Comparison of ENCODE assay signal across 10 cellular contexts in genomic region chr12:53182836-53183235, GRCh38. TPM values are rescaled to one million over a fixed set of nuclear protein-coding genes. Genes with fewer than 3 reads are reported as not detected.
DNase-seq lines count a peak whose midpoint lies in the region; ATAC-seq, FAIRE-seq and TF ChIP-seq lines count a peak whose summit lies in the region.
"Had no signal": no experiment of that assay in that cellular context is flagged by ENCODE, and none has a peak within 500 bp of the region (broad histone marks: within the 10 kb centered on the region; RNA-seq: fewer than 3 reads in every experiment).

No MANE protein-coding gene starts in this region.

- H3K36me3 ChIP-seq in HEK293 (ENCODE audit: control insufficient read depth in 2 of 2, insufficient read depth in 1 of 2, low read length in 2 of 2) = peaks cover 23 to 64% of the 10 kb centered on the region in 2 experiments
- H3K36me3 ChIP-seq in PC-9 (ENCODE audit: low read depth) = peaks cover 53% of the 10 kb centered on the region
- H3K36me3 ChIP-seq in endocrine pancreas (ENCODE audit: control insufficient read depth, insufficient read depth, low read length) = peaks cover 5% of the 10 kb centered on the region
- H3K36me3 ChIP-seq in psoas muscle (ENCODE audit: insufficient read depth in 1 of 2, low read depth in 1 of 2) = peaks cover 7 to 62% of the 10 kb centered on the region in 2 donors
- H3K36me3 ChIP-seq in spleen = peaks cover 0 to 63% (median 54%) of the 10 kb centered on the region in 6 donors

- H3K79me2 ChIP-seq in PC-9 (ENCODE audit: low read depth) = peaks cover 37% of the 10 kb centered on the region

- DNase-seq in PC-9 = no peak
- no peak for DNase-seq in psoas muscle
- no peak for DNase-seq in H54 (ENCODE audit: insufficient read length, low spot score)
- no peak for DNase-seq in spleen
- DNase-seq: activated gamma-delta T cell treated with Interleukin-2 at 50 U/mL for 16 hours; stimulated activated CD4-positive, alpha-beta T cell treated with anti-CD3 and anti-CD28 coated beads, Interleukin-4, amount 100 ng/mL, for 4 hours had no signal

- POLR2A ChIA-PET in HEK293 (lab: Yijun Ruan, JAX) (no interaction called here), PC-9 (lab: Charles Lee; ENCODE audit: unreplicated experiment) (interaction anchor here (0.6 to 0.7 kb wide), 2 partner anchors 12 to 138 kb away, joined by 6 to 9 read pairs; no protein-coding TSS in a partner anchor)

- H3K9me3 ChIP-seq in HEK293 (ENCODE audit: control insufficient read depth, insufficient read depth, low read depth, low read length) (no peaks in the 10 kb centered on the region), PC-9 (ENCODE audit: insufficient read depth, low read depth) (no peaks in the 10 kb centered on the region), endocrine pancreas (ENCODE audit: control insufficient read depth, low read length) (no peaks in the 10 kb centered on the region), psoas muscle (no peaks in the 10 kb centered on the region), spleen (no peaks in the 10 kb centered on the region)

- peaks cover 37% of the 10 kb centered on the region for H3F3A ChIP-seq in PC-9 (ENCODE audit: insufficient read depth, low read depth)

- intact Hi-C loops in PC-9 (cut with micrococcal nuclease; ENCODE audit: unreplicated experiment) (no loop called here), psoas muscle (cut with DNase I) (no loop called here), spleen (cut with DNase I; ENCODE audit: low total_unique reads) (no loop called here)

- H3K27ac ChIP-seq in HEK293 (ENCODE audit: extremely low read depth, low read depth, low read length) = no peak overlapping the region
- no peak overlapping the region for H3K27ac ChIP-seq in PC-9
- H3K27ac ChIP-seq in psoas muscle = no peak overlapping the region
- peak overlapping the region in 3 of 8 donors; percentile 21 to 96 (median 95) for H3K27ac ChIP-seq in spleen

- H2AFZ ChIP-seq in PC-9 = no peak overlapping the region

- TF ChIP-seq CTCF in HEK293 (tag by site-specific recombination; IDR thresholded peaks at IDR 0.05) = no peak
- no peak for TF ChIP-seq CTCF in PC-9 (conservative IDR thresholded peaks at IDR 0.05)
- TF ChIP-seq CTCF in psoas muscle (IDR thresholded peaks at IDR 0.05) = no peak
- no peak for TF ChIP-seq CTCF in spleen (IDR thresholded peaks at IDR 0.05 in 8 of 11, conservative IDR thresholded peaks at IDR 0.05 in 3 of 11)

- H3K9ac ChIP-seq in endocrine pancreas (ENCODE audit: control insufficient read depth, insufficient read depth, low read length) = peak overlapping the region; percentile 51

- no TSS peak for BruUV-seq in PC-9 (replicated peaks; lab: Mats Ljungman, UMichigan)

- ATAC-seq in psoas muscle (no peak), GM21367 (IDR thresholded peaks at IDR 0.05; ENCODE audit: unreplicated experiment) (no peak)

- H3K27me3 ChIP-seq in PC-9 (ENCODE audit: insufficient read depth, low read depth) (no peaks in the 10 kb centered on the region), endocrine pancreas (ENCODE audit: control insufficient read depth, insufficient read depth, low read length) (no peaks in the 10 kb centered on the region), psoas muscle (ENCODE audit: insufficient read depth in 3 of 3, low read length in 2 of 3) (no peaks in the 10 kb centered on the region), spleen (replicated peaks in 1 of 7) (no peaks in the 10 kb centered on the region)

- peak overlapping the region; percentile 96; the same call in 1 of the 2 replicates for H3K4me2 ChIP-seq in PC-9

- no peak for FAIRE-seq in H54 (lab: Jason Lieb, UNC)

- TF ChIP-seq POLR2A in H54 (IDR thresholded peaks at IDR 0.05; ENCODE audit: low read depth, low read length) (no peak), spleen (IDR thresholded peaks at IDR 0.05) (no peak)

- H4K20me1 ChIP-seq in PC-9 (ENCODE audit: insufficient read depth) = peaks cover 21% of the 10 kb centered on the region

- H3K4me3 ChIP-seq in HEK293 (ENCODE audit: low read depth, low read length) (no peak overlapping the region), PC-9 (no peak overlapping the region), endocrine pancreas (ENCODE audit: control insufficient read depth, insufficient read depth, low read length) (no peak overlapping the region), psoas muscle (peak overlapping the region; percentile 77), spleen (peak overlapping the region in 3 of 8 donors; percentile 6 to 79 (median 6))

- CTCF ChIA-PET in HEK293 (lab: Yijun Ruan, JAX) = interaction anchor here (0.6 to 5.1 kb wide), 5 partner anchors 8 to 117 kb away, joined by 3 to 46 read pairs (median 4); no protein-coding TSS in a partner anchor
- CTCF ChIA-PET in PC-9 (lab: Charles Lee) = interaction anchor here (0.6 kb wide), 1 partner anchor 141 kb away, joined by 3 read pairs; no protein-coding TSS in a partner anchor

- H3K9me2 ChIP-seq in PC-9 (ENCODE audit: insufficient read depth) = no peaks in the 10 kb centered on the region

- WGBS in psoas muscle, 3 donors = 60 to 72% (median 67%) methylated on average over 2 of the region's 2 CpGs
- WGBS in spleen, 5 donors = 38 to 67% (median 57%) methylated on average over 2 of the region's 2 CpGs

- H3K4me1 ChIP-seq in HEK293 (ENCODE audit: control insufficient read depth, insufficient read depth, low read length) (peaks cover 10% of the 10 kb centered on the region; the same call in 1 of the 2 replicates), PC-9 (replicated peaks; ENCODE audit: insufficient read depth) (peaks cover 29% of the 10 kb centered on the region), endocrine pancreas (ENCODE audit: control insufficient read depth, insufficient read depth, low read length) (peaks cover 22% of the 10 kb centered on the region), psoas muscle (peaks cover 41% of the 10 kb centered on the region), spleen (peaks cover 27 to 67% (median 50%) of the 10 kb centered on the region in 6 donors)

TF ChIP-seq in HEK293, 187 proteins besides CTCF, POLR2A, EP300 and RAD21 (continues in another document):
- no peak for TF ChIP-seq RBAK (tag by site-specific recombination; IDR thresholded peaks at IDR 0.05)
- TF ChIP-seq TRIM28 (IDR thresholded peaks at IDR 0.05; ENCODE audit: borderline replicate concordance, low read length) = no peak
- no peak for TF ChIP-seq GLIS2 (tag by site-specific recombination; IDR thresholded peaks at IDR 0.05)
- TF ChIP-seq ZBTB26 (tag by site-specific recombination; optimal IDR thresholded peaks at IDR 0.05) = no peak
- no peak for TF ChIP-seq ZNF664 (tag by site-specific recombination; IDR thresholded peaks at IDR 0.05)
- TF ChIP-seq ZNF600 (tag by site-specific recombination; IDR thresholded peaks at IDR 0.05) = peak; percentile 36; the same call in 1 of the 2 replicates
- TF ChIP-seq ZNF24 (tag by site-specific recombination; IDR thresholded peaks at IDR 0.05) = no peak
- no peak for TF ChIP-seq KLF9 (tag by site-specific recombination; IDR thresholded peaks at IDR 0.05; ENCODE audit: low read depth)
- no peak for TF ChIP-seq ZNF768 (tag by site-specific recombination; IDR thresholded peaks at IDR 0.05)
- TF ChIP-seq ZNF138 (tag by site-specific recombination; IDR thresholded peaks at IDR 0.05; ENCODE audit: borderline replicate concordance) = no peak

RNA-seq across cellular contexts. Expression of gene CSAD, which starts 2.1 kb away (rescaled TPM):
- total RNA-seq in PC-9 (2021) (33.1 and 49.0 TPM in 2 replicates), psoas muscle (1 to 10 TPM; 3.9 to 6.6 (median 5.9) TPM), spleen (10 to 100 TPM; 33.7 to 73.0 (median 39.7) TPM)
- polyA plus RNA-seq in psoas muscle (1 to 10 TPM; 5.5 to 7.8 (median 6.8) TPM), spleen (10 to 100 TPM; 17.9 to 36.3 (median 34.1) TPM)

RNA-seq across cellular contexts. Expression of gene ZNF740, which starts 2.3 kb away (rescaled TPM):
- total RNA-seq in PC-9 (2021) = 48.3 and 65.8 TPM in 2 replicates
- 10 to 100 TPM; 15.7 to 22.8 (median 19.8) TPM for total RNA-seq in psoas muscle
- 1 to 10 TPM; 3.3 to 8.8 (median 4.7) TPM for polyA plus RNA-seq in psoas muscle
- total RNA-seq in spleen = 10 to 100 TPM; 23.6 to 66.1 (median 45.1) TPM
- polyA plus RNA-seq in spleen = 10 to 100 TPM in 1 of 3 donors, 1 to 10 TPM in 2; 5.6 to 12.1 (median 7.5) TPM

RNA-seq across cellular contexts. Expression of gene ITGB7, which starts 24.2 kb away (rescaled TPM):
- total RNA-seq in PC-9 (2021) = 2.4 and 3.3 TPM in 2 replicates
- 1 to 10 TPM in 2 of 4 donors, under 1 TPM in 2; 0.40 to 1.6 (median 0.94) TPM for total RNA-seq in psoas muscle
- polyA plus RNA-seq in psoas muscle = under 1 TPM; 0.19 to 0.73 (median 0.35) TPM
- 10 to 100 TPM; 35.5 to 75.5 (median 62.2) TPM for total RNA-seq in spleen
- polyA plus RNA-seq in spleen = 10 to 100 TPM; 23.9 to 62.5 (median 46.5) TPM
- total RNA-seq: NCI-H460 had no signal

RNA-seq across cellular contexts. Expression of gene RARG, which starts 49.2 kb away (rescaled TPM):
- total RNA-seq in PC-9 (2021) = 118 and 124 TPM in 2 replicates
- total RNA-seq in psoas muscle = 10 to 100 TPM in 1 of 4 donors, 1 to 10 TPM in 3; 5.0 to 10.7 (median 6.2) TPM
- 10 to 100 TPM in 1 of 3 donors, 1 to 10 TPM in 2; 3.7 to 10.8 (median 8.2) TPM for polyA plus RNA-seq in psoas muscle
- total RNA-seq in spleen = 10 to 100 TPM in 5 of 7 donors, 1 to 10 TPM in 2; 9.4 to 20.8 (median 14.4) TPM
- polyA plus RNA-seq in spleen = 10 to 100 TPM in 1 of 3 donors, 1 to 10 TPM in 2; 4.6 to 10.1 (median 4.9) TPM
